In genomic region chr5:39624268-39624886, GRCh38 we compare ENCODE assay signal across 10 cellular contexts.
DNase-seq lines count a peak whose midpoint lies in the region; ATAC-seq, FAIRE-seq and TF ChIP-seq lines count a peak whose summit lies in the region.
"Had no signal": no experiment of that assay in that cellular context is flagged by ENCODE, and none has a peak within 500 bp of the region (broad histone marks: within the 10 kb centered on the region; RNA-seq: fewer than 3 reads in every experiment).

No MANE protein-coding gene starts in this region.

- intact Hi-C loops in colonic mucosa (cut with DNase I), result no loop called here

- peak overlapping the region; percentile 72 for H3K27ac ChIP-seq in colonic mucosa

- H3K4me3 ChIP-seq in colonic mucosa, result no peak overlapping the region

- H3K4me1 ChIP-seq in colonic mucosa, result no peaks in the 10 kb centered on the region

- FAIRE-seq in GM19239 (lab: Jason Lieb, UNC) (peak; percentile 68), D721Med (lab: Jason Lieb, UNC) (no peak)

- no peaks in the 10 kb centered on the region for H3K36me3 ChIP-seq in colonic mucosa

- no peak for DNase-seq in GM19239 (ENCODE audit: insufficient read length, low spot score)
- peak; percentile 85 for DNase-seq in colonic mucosa
- peak; percentile 90 for DNase-seq in renal cortical epithelial cell (ENCODE audit: low read depth)
- no peak for DNase-seq in D721Med (ENCODE audit: insufficient read length, low spot score)
- no peak for DNase-seq in activated naive CD4-positive, alpha-beta T cell (lab: John Stamatoyannopoulos, UW)
- no peak for DNase-seq in NK-92 (lab: John Stamatoyannopoulos, UW; ENCODE audit: unreplicated experiment)
- DNase-seq: naive B cell; stimulated activated naive CD8-positive, alpha-beta T cell treated with anti-CD3 and anti-CD28 coated beads, Interleukin-15, Interleukin-2, amounts not matched to agents 100 U/mL and 50 U/mL, for 24 hours had no signal

- peak overlapping the region in 1 of 2 donors; percentile 14 for H3K9ac ChIP-seq in colonic mucosa (ENCODE audit: low read depth in 2 of 2, low read length in 2 of 2)

- H3K27me3 ChIP-seq in colonic mucosa, result no peaks in the 10 kb centered on the region

- ATAC-seq in HG03558 (IDR thresholded peaks at IDR 0.05; ENCODE audit: extremely low read depth, unreplicated experiment) (peak; percentile 68), HG02798 (IDR thresholded peaks at IDR 0.05; ENCODE audit: poor library complexity, unreplicated experiment) (no peak)
- ATAC-seq: stimulated activated naive CD8-positive, alpha-beta T cell treated with anti-CD3 and anti-CD28 coated beads, Interleukin-15, Interleukin-2, amounts not matched to agents 100 U/mL and 50 U/mL, for 24 hours had no signal

- no peaks in the 10 kb centered on the region for H3K9me3 ChIP-seq in colonic mucosa

- TF ChIP-seq CTCF in colonic mucosa (IDR thresholded peaks at IDR 0.05) (no peak), D721Med (IDR thresholded peaks at IDR 0.05; ENCODE audit: insufficient read depth, missing control alignments) (no peak)

Comparison
In these comparisons a context has a peak if more than half of its experiments do, and no peak if none do; other contexts are left out.
1. DNase-seq: peak in colonic mucosa (single experiment) and renal cortical epithelial cell (single experiment); none in GM19239 (single experiment), D721Med (single experiment), activated naive CD4-positive, alpha-beta T cell (0 of 4) and NK-92 (single experiment).